9 cellular contexts compared by ENCODE assay signal in genomic region chr2:162327134-162327769, GRCh38. TPM values are rescaled to one million over a fixed set of nuclear protein-coding genes. Genes with fewer than 3 reads are reported as not detected.
DNase-seq lines count a peak whose midpoint lies in the region; ATAC-seq and TF ChIP-seq lines count a peak whose summit lies in the region.
"Had no signal": no experiment of that assay in that cellular context is flagged by ENCODE, and none has a peak within 500 bp of the region (broad histone marks: within the 10 kb centered on the region; RNA-seq: fewer than 3 reads in every experiment).

No MANE protein-coding gene starts in this region.

- H3K4me3 ChIP-seq in GM06990 (replicated peaks; ENCODE audit: low read depth, low read length): no peak overlapping the region

- peak; percentile 67 for TF ChIP-seq CTCF in GM06990 (IDR thresholded peaks at IDR 0.05; ENCODE audit: insufficient read depth, low read length, poor library complexity, severe bottlenecking)
- peak; percentile 65 for TF ChIP-seq CTCF in WTC11 (IDR thresholded peaks at IDR 0.05)
- peak; percentile 72 for TF ChIP-seq CTCF in glutamatergic neuron (IDR thresholded peaks at IDR 0.05; ENCODE audit: partially characterized antibody, unreplicated experiment)

- no peak overlapping the region for H3K4me3 Mint-ChIP-seq in WTC11
- no peak overlapping the region for H3K4me3 Mint-ChIP-seq in glutamatergic neuron (ENCODE audit: unreplicated experiment)
- H3K4me3 Mint-ChIP-seq: naive thymus-derived CD4-positive, alpha-beta T cell had no signal

- CTCF ChIA-PET in WTC11 (lab: Charles Lee): interaction anchor here (0.7 to 2.4 kb wide), 2 partner anchors 9 to 722 kb away, joined by 6 to 8 read pairs; partner anchors contain the start of gene IFIH1

- DNase-seq in A172 (ENCODE audit: low spot score) (peak; percentile 24), GM06990 (ENCODE audit: extremely low read depth, insufficient read length) (no peak), WTC11 (ENCODE audit: low spot score) (peak; percentile 32), glutamatergic neuron (no peak), LoVo (ENCODE audit: low spot score) (no peak), C1 segment of cervical spinal cord (lab: John Stamatoyannopoulos, UW) (no peak), NCI-H748 (lab: John Stamatoyannopoulos, UW; ENCODE audit: unreplicated experiment) (no peak), NCI-H146 treated with DMSO at 0.1 percent for 48 hours (lab: John Stamatoyannopoulos, UW; ENCODE audit: unreplicated experiment) (no peak)

- H3K27me3 Mint-ChIP-seq in WTC11 (ENCODE audit: low read depth): no peaks in the 10 kb centered on the region
- peaks cover 2% of the 10 kb centered on the region for H3K27me3 Mint-ChIP-seq in glutamatergic neuron (ENCODE audit: unreplicated experiment)
- H3K27me3 Mint-ChIP-seq: naive thymus-derived CD4-positive, alpha-beta T cell had no signal

- H3K36me3 Mint-ChIP-seq in WTC11 (peaks cover 10% of the 10 kb centered on the region), glutamatergic neuron (ENCODE audit: unreplicated experiment) (peaks cover 9% of the 10 kb centered on the region)

- no peak overlapping the region for H3K27ac Mint-ChIP-seq in WTC11
- H3K27ac Mint-ChIP-seq in glutamatergic neuron (ENCODE audit: unreplicated experiment): no peak overlapping the region

- no peaks in the 10 kb centered on the region for H3K27me3 ChIP-seq in GM06990 (replicated peaks; ENCODE audit: control insufficient read depth, insufficient read depth, low read length)

- ATAC-seq in WTC11: peak; percentile 91
- ATAC-seq: naive thymus-derived CD4-positive, alpha-beta T cell had no signal

- POLR2A ChIA-PET in WTC11 (lab: Charles Lee): no interaction called here

- H3K4me1 Mint-ChIP-seq in WTC11: peaks cover 4% of the 10 kb centered on the region
- peaks cover 12% of the 10 kb centered on the region for H3K4me1 Mint-ChIP-seq in glutamatergic neuron (ENCODE audit: low read depth, unreplicated experiment)

- H3K9me3 Mint-ChIP-seq in WTC11: peaks cover 14% of the 10 kb centered on the region
- peaks cover 6% of the 10 kb centered on the region for H3K9me3 Mint-ChIP-seq in glutamatergic neuron (ENCODE audit: unreplicated experiment)
- H3K9me3 Mint-ChIP-seq: naive thymus-derived CD4-positive, alpha-beta T cell had no signal

- no peaks in the 10 kb centered on the region; the same call in none of the 2 replicates for H3K36me3 ChIP-seq in GM06990 (ENCODE audit: control insufficient read depth, insufficient read depth, low read length)

TF ChIP-seq in WTC11, 78 proteins besides CTCF, POLR2A, EP300 and RAD21:
- TF ChIP-seq SOX15 (CRISPR knock-in tag; IDR thresholded peaks at IDR 0.05): no peak
- TF ChIP-seq NR1H2 (CRISPR knock-in tag; IDR thresholded peaks at IDR 0.05): no peak
- TF ChIP-seq ZNF671 (CRISPR knock-in tag; IDR thresholded peaks at IDR 0.05): no peak
- no peak for TF ChIP-seq ESRRA (CRISPR knock-in tag; IDR thresholded peaks at IDR 0.05; ENCODE audit: borderline replicate concordance)
- TF ChIP-seq SMAD3 (CRISPR knock-in tag; IDR thresholded peaks at IDR 0.05; ENCODE audit: borderline replicate concordance): no peak
- TF ChIP-seq E2F4 (CRISPR knock-in tag; IDR thresholded peaks at IDR 0.05; ENCODE audit: borderline replicate concordance, low read depth): no peak
- TF ChIP-seq CREB1 (CRISPR knock-in tag; IDR thresholded peaks at IDR 0.05): no peak
- no peak for TF ChIP-seq ATF3 (CRISPR knock-in tag; conservative IDR thresholded peaks at IDR 0.05)
- TF ChIP-seq IRF2 (CRISPR knock-in tag; IDR thresholded peaks at IDR 0.05; ENCODE audit: borderline replicate concordance, low read depth): no peak

RNA-seq across cellular contexts. Expression of gene IFIH1, which starts 8.8 kb away (rescaled TPM):
- total RNA-seq in A172 (2014; rRNA removed; shearing (Covaris generic)): 4.7 and 7.0 TPM in 2 replicates
- total RNA-seq in WTC11 (2021): 1.3 to 2.3 TPM (median 2.1 TPM) in 3 replicates
- total RNA-seq in glutamatergic neuron (ENCODE audit: unreplicated experiment): not detected

RNA-seq across cellular contexts. Expression of gene GCA, which starts 16.7 kb away (rescaled TPM):
- 27.7 and 36.8 TPM in 2 replicates for total RNA-seq in A172 (2014; rRNA removed; shearing (Covaris generic))
- total RNA-seq in WTC11 (2021) (42.1 to 46.2 TPM (median 44.5 TPM) in 3 replicates), glutamatergic neuron (ENCODE audit: unreplicated experiment) (19.7 TPM)

Comparison
In these comparisons a context has a peak if more than half of its experiments do, and no peak if none do; other contexts are left out.
1. DNase-seq: peak in A172 (single experiment) and WTC11 (single experiment); none in GM06990 (single experiment), glutamatergic neuron (single experiment), LoVo (single experiment), C1 segment of cervical spinal cord (0 of 14), NCI-H748 (single experiment) and NCI-H146 treated with DMSO at 0.1 percent for 48 hours (single experiment).
2. Peak in every context shown above with its lines, with median percentiles within 50 percentile points of each other: CTCF ChIP-seq.